18 cellular contexts compared by ENCODE assay signal in the genomic region with DNA sequence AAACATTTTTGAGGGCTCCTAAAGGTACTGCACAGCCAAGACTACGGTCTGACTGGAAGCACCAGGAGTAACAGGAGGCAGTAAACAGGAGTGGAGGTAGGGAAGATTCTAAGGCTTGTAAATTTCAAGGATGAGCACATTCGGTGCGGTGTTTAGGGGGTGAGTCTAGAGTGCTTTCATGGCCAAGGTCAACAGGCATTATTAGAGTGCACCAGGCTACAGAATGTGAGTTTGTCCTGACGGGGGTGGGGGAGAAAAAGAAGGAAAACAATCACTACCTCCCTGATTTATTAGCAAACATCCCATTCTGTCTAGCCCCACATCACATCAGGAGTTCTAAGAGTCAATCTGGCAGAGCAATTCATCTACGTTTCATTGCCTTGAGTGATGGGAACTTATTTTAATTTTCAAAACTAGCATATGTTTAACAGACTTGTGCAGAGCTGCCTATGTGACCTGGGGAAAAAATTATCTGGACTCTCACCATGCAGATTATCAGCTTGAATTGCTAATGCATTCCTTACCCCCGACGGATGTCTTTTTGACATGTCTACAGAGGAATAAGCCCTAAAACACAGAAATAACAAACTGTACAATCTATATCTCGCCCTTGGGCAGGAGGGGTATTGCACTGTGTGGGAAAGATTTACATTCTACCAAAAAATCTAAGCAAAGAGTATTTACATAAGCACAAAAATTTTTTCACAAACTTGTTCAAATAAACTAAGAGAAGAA. TPM values are rescaled to one million over a fixed set of nuclear protein-coding genes. Genes with fewer than 3 reads are reported as not detected.
DNase-seq lines count a peak whose midpoint lies in the region; TF ChIP-seq lines count a peak whose summit lies in the region.
"Had no signal": no experiment of that assay in that cellular context is flagged by ENCODE, and none has a peak within 500 bp of the region (broad histone marks: within the 10 kb centered on the region; RNA-seq: fewer than 3 reads in every experiment).

No MANE protein-coding gene starts in this region.

- DNase-seq in SJSA1 (ENCODE audit: low read depth in 1 of 2, low spot score in 2 of 2) (peak in 1 of 2 experiments; percentile 61), endothelial cell (ENCODE audit: low spot score) (no peak), UCSD-AML1 (lab: John Stamatoyannopoulos, UW; ENCODE audit: unreplicated experiment) (no peak), amniotic stem cell (lab: John Stamatoyannopoulos, UW) (no peak), NCI-H146 (lab: John Stamatoyannopoulos, UW) (no peak), NCI-H1436 (lab: John Stamatoyannopoulos, UW) (no peak)
- DNase-seq: activated CD4-positive, alpha-beta T cell treated with anti-CD3 and anti-CD28 coated beads, Interleukin-2, amount 50 U/mL, for 4 hours; activated naive CD8-positive, alpha-beta T cell treated with anti-CD3 and anti-CD28 coated beads for 36 hours; activated T-cell treated with anti-CD3 and anti-CD28 coated beads, Interleukin-2, amount 50 U/mL, for 4 hours; cerebellar nuclear complex; GDM1; NCI-H1092; stimulated activated CD4-positive, alpha-beta T cell treated with anti-CD3 and anti-CD28 coated beads, Interleukin-4, amount 100 ng/mL, for 4 hours; upper lobe of right lung had no signal

- H3K27ac ChIP-seq in C4-2B (peak overlapping the region; percentile 92), SJSA1 (peak overlapping the region; percentile 17)
- H3K27ac ChIP-seq: HL-60 had no signal

- H3K36me3 ChIP-seq in SJSA1 = no peaks in the 10 kb centered on the region
- H3K36me3 ChIP-seq: upper lobe of right lung had no signal

- H3K4me3 Mint-ChIP-seq in endothelial cell (ENCODE audit: unreplicated experiment) (peak overlapping the region; percentile 60), nephron (no peak overlapping the region)
- H3K4me3 Mint-ChIP-seq: activated naive CD8-positive, alpha-beta T cell treated with anti-CD3 and anti-CD28 coated beads for 36 hours; activated T-cell treated with anti-CD3 and anti-CD28 coated beads, Interleukin-2, amount 50 U/mL, for 4 hours had no signal

- H3K4me3 ChIP-seq in SJSA1 = no peak overlapping the region
- H3K4me3 ChIP-seq: K562, upper lobe of right lung had no signal

- H3K27ac Mint-ChIP-seq in endothelial cell (ENCODE audit: unreplicated experiment) (peak overlapping the region; percentile 53), nephron (peak overlapping the region; percentile 51 to 58 (median 55))
- H3K27ac Mint-ChIP-seq: activated naive CD8-positive, alpha-beta T cell treated with anti-CD3 and anti-CD28 coated beads for 36 hours had no signal

- H3K9me3 Mint-ChIP-seq in endothelial cell (ENCODE audit: unreplicated experiment) = no peaks in the 10 kb centered on the region
- H3K9me3 Mint-ChIP-seq in nephron = no peaks in the 10 kb centered on the region
- H3K9me3 Mint-ChIP-seq: activated naive CD8-positive, alpha-beta T cell treated with anti-CD3 and anti-CD28 coated beads for 36 hours; activated T-cell treated with anti-CD3 and anti-CD28 coated beads, Interleukin-2, amount 50 U/mL, for 4 hours had no signal

- H3K4me1 ChIP-seq in SJSA1 (replicated peaks) = peaks cover 65% of the 10 kb centered on the region

- H3K36me3 Mint-ChIP-seq in endothelial cell (ENCODE audit: low read depth, unreplicated experiment) = peaks cover 14% of the 10 kb centered on the region
- H3K36me3 Mint-ChIP-seq in nephron (ENCODE audit: low read depth) = peaks cover 21% of the 10 kb centered on the region

- no peaks in the 10 kb centered on the region for H3K9me3 ChIP-seq in SJSA1 (replicated peaks)
- H3K9me3 ChIP-seq: upper lobe of right lung had no signal

- peaks cover 2% of the 10 kb centered on the region for H3K27me3 Mint-ChIP-seq in endothelial cell (ENCODE audit: unreplicated experiment)
- no peaks in the 10 kb centered on the region for H3K27me3 Mint-ChIP-seq in nephron (ENCODE audit: low read depth)
- H3K27me3 Mint-ChIP-seq: activated naive CD8-positive, alpha-beta T cell treated with anti-CD3 and anti-CD28 coated beads for 36 hours had no signal

- H3K27me3 ChIP-seq in SJSA1 (replicated peaks) = no peaks in the 10 kb centered on the region
- H3K27me3 ChIP-seq: upper lobe of right lung had no signal

- TF ChIP-seq CTCF in C4-2B (conservative IDR thresholded peaks at IDR 0.05) (no peak), endothelial cell (IDR thresholded peaks at IDR 0.05; ENCODE audit: unreplicated experiment) (no peak), nephron (IDR thresholded peaks at IDR 0.05; ENCODE audit: unreplicated experiment in 3 of 3) (no peak)

- H3K4me1 Mint-ChIP-seq in endothelial cell (ENCODE audit: unreplicated experiment) = peaks cover 58% of the 10 kb centered on the region
- H3K4me1 Mint-ChIP-seq in nephron = peaks cover 65% of the 10 kb centered on the region

RNA-seq across cellular contexts. Expression of a gene that starts 45.0 kb away (rescaled TPM):
- total RNA-seq in SJSA1 (2014; rRNA removed; shearing (Covaris generic)) = 177 and 221 TPM in 2 replicates
- 1,137 TPM for total RNA-seq in endothelial cell (ENCODE audit: unreplicated experiment)
